ENCODE assay signal across 11 cellular contexts in genomic region chr10:3946234-3947229, GRCh38.
DNase-seq lines count a peak whose midpoint lies in the region; ATAC-seq and TF ChIP-seq lines count a peak whose summit lies in the region.
"Had no signal": no experiment of that assay in that cellular context is flagged by ENCODE, and none has a peak within 500 bp of the region (broad histone marks: within the 10 kb centered on the region; RNA-seq: fewer than 3 reads in every experiment).

No MANE protein-coding gene starts in this region.

- TF ChIP-seq CTCF in stomach (IDR thresholded peaks at IDR 0.05) (no peak), colonic mucosa (IDR thresholded peaks at IDR 0.05) (no peak)

- H3K27me3 Mint-ChIP-seq in activated CD8-positive, alpha-beta memory T cell treated with anti-CD3 and anti-CD28 coated beads, Interleukin-2, amount 10 ng/mL, durations not matched to agents 7 days and 5 days, result no peaks in the 10 kb centered on the region
- H3K27me3 Mint-ChIP-seq in activated CD8-positive, alpha-beta T cell treated with anti-CD3 and anti-CD28 coated beads, Interleukin-2, amount 10 ng/mL, durations not matched to agents 7 days and 5 days (ENCODE audit: low read depth), result no peaks in the 10 kb centered on the region

- H3K27ac ChIP-seq in stomach (peak overlapping the region in 4 of 5 donors; percentile 34 to 58 (median 52)), colonic mucosa (no peak overlapping the region)
- H3K27ac ChIP-seq: SJSA1 had no signal

- peaks cover 18% of the 10 kb centered on the region for H3K36me3 Mint-ChIP-seq in activated CD8-positive, alpha-beta memory T cell treated with anti-CD3 and anti-CD28 coated beads, Interleukin-2, amount 10 ng/mL, durations not matched to agents 7 days and 5 days
- peaks cover 27% of the 10 kb centered on the region for H3K36me3 Mint-ChIP-seq in activated CD8-positive, alpha-beta T cell treated with anti-CD3 and anti-CD28 coated beads, Interleukin-2, amount 10 ng/mL, durations not matched to agents 7 days and 5 days (ENCODE audit: low read depth)
- H3K36me3 Mint-ChIP-seq: stimulated activated naive B cell treated with anti-CD40 and anti-IgM and Interleukin-4, amounts not matched to agents 10 μg/mL and 1 μg/mL and 100 μg/mL, for 72 hours had no signal

- no peaks in the 10 kb centered on the region for H3K27me3 ChIP-seq in stomach
- no peaks in the 10 kb centered on the region for H3K27me3 ChIP-seq in colonic mucosa
- H3K27me3 ChIP-seq: SJSA1 had no signal

- H3K4me1 ChIP-seq in stomach (peaks cover 0 to 18% (median 12%) of the 10 kb centered on the region in 4 donors), colonic mucosa (no peaks in the 10 kb centered on the region)

- POLR2A ChIA-PET in activated CD8-positive, alpha-beta T cell treated with anti-CD3 and anti-CD28 coated beads, Interleukin-2, amount 10 ng/mL, durations not matched to agents 7 days and 5 days (lab: Charles Lee), result interaction anchor here (0.7 to 12.6 kb wide), 13 partner anchors 9 to 182 kb away, joined by 3 to 179 read pairs (median 6); partner anchors contain the start of gene KLF6

- CTCF ChIA-PET in activated CD8-positive, alpha-beta memory T cell treated with anti-CD3 and anti-CD28 coated beads, Interleukin-2, amount 10 ng/mL, durations not matched to agents 7 days and 5 days (lab: Charles Lee), result interaction anchor here (0.9 to 2.7 kb wide), 10 partner anchors 13 to 163 kb away, joined by 3 to 10 read pairs (median 4); partner anchors contain the start of gene KLF6
- CTCF ChIA-PET in activated CD8-positive, alpha-beta T cell treated with anti-CD3 and anti-CD28 coated beads, Interleukin-2, amount 10 ng/mL, durations not matched to agents 7 days and 5 days (lab: Charles Lee), result interaction anchor here (0.9 to 1.2 kb wide), 3 partner anchors 12 to 14 kb away, joined by 3 to 4 read pairs (median 4); no protein-coding TSS in a partner anchor

- peak overlapping the region; percentile 94 for H3K27ac Mint-ChIP-seq in activated CD8-positive, alpha-beta memory T cell treated with anti-CD3 and anti-CD28 coated beads, Interleukin-2, amount 10 ng/mL, durations not matched to agents 7 days and 5 days
- peak overlapping the region; percentile 97 for H3K27ac Mint-ChIP-seq in activated CD8-positive, alpha-beta T cell treated with anti-CD3 and anti-CD28 coated beads, Interleukin-2, amount 10 ng/mL, durations not matched to agents 7 days and 5 days
- H3K27ac Mint-ChIP-seq: stimulated activated naive B cell treated with anti-CD40 and anti-IgM and Interleukin-4, amounts not matched to agents 10 μg/mL and 1 μg/mL and 100 μg/mL, for 72 hours had no signal

- H3K36me3 ChIP-seq in stomach (no peaks in the 10 kb centered on the region), colonic mucosa (no peaks in the 10 kb centered on the region)
- H3K36me3 ChIP-seq: SJSA1 had no signal

- H3K9ac ChIP-seq in colonic mucosa (ENCODE audit: low read depth in 2 of 2, low read length in 2 of 2), result peak overlapping the region in 1 of 2 donors; percentile 1

- DNase-seq in activated CD8-positive, alpha-beta memory T cell treated with anti-CD3 and anti-CD28 coated beads, Interleukin-2, amount 10 ng/mL, durations not matched to agents 7 days and 5 days, result peak; percentile 64
- no peak for DNase-seq in activated CD8-positive, alpha-beta memory T cell treated with anti-CD3 and anti-CD28 coated beads, Interleukin-2, amount 50 U/mL, for 4 hours
- DNase-seq in activated CD8-positive, alpha-beta T cell treated with anti-CD3 and anti-CD28 coated beads, Interleukin-2, amount 10 ng/mL, durations not matched to agents 7 days and 5 days, result peak; percentile 37
- DNase-seq in islet precursor cell, result peak; percentile 68
- no peak for DNase-seq in stomach
- no peak for DNase-seq in colonic mucosa
- DNase-seq in NCI-H2107 treated with DMSO at 0.1 percent for 48 hours (lab: John Stamatoyannopoulos, UW; ENCODE audit: unreplicated experiment), result no peak
- DNase-seq in NCI-H187 (lab: John Stamatoyannopoulos, UW), result no peak
- DNase-seq: kidney; stimulated activated naive B cell treated with anti-CD40 and anti-IgM and Interleukin-4, amounts not matched to agents 10 μg/mL and 1 μg/mL and 100 μg/mL, for 72 hours had no signal

- no peaks in the 10 kb centered on the region for H3K9me3 ChIP-seq in stomach
- no peaks in the 10 kb centered on the region for H3K9me3 ChIP-seq in colonic mucosa
- H3K9me3 ChIP-seq: SJSA1 had no signal

- peak overlapping the region; percentile 81 for H3K4me3 Mint-ChIP-seq in activated CD8-positive, alpha-beta memory T cell treated with anti-CD3 and anti-CD28 coated beads, Interleukin-2, amount 10 ng/mL, durations not matched to agents 7 days and 5 days
- peak overlapping the region; percentile 69 for H3K4me3 Mint-ChIP-seq in activated CD8-positive, alpha-beta T cell treated with anti-CD3 and anti-CD28 coated beads, Interleukin-2, amount 10 ng/mL, durations not matched to agents 7 days and 5 days
- H3K4me3 Mint-ChIP-seq: stimulated activated naive B cell treated with anti-CD40 and anti-IgM and Interleukin-4, amounts not matched to agents 10 μg/mL and 1 μg/mL and 100 μg/mL, for 72 hours had no signal

- TF ChIP-seq EP300 in stomach (IDR thresholded peaks at IDR 0.05), result no peak

- peaks cover 90% of the 10 kb centered on the region for H3K4me1 Mint-ChIP-seq in activated CD8-positive, alpha-beta memory T cell treated with anti-CD3 and anti-CD28 coated beads, Interleukin-2, amount 10 ng/mL, durations not matched to agents 7 days and 5 days
- peaks cover 92% of the 10 kb centered on the region for H3K4me1 Mint-ChIP-seq in activated CD8-positive, alpha-beta T cell treated with anti-CD3 and anti-CD28 coated beads, Interleukin-2, amount 10 ng/mL, durations not matched to agents 7 days and 5 days (ENCODE audit: low read depth)

- no peaks in the 10 kb centered on the region for H3K9me3 Mint-ChIP-seq in activated CD8-positive, alpha-beta memory T cell treated with anti-CD3 and anti-CD28 coated beads, Interleukin-2, amount 10 ng/mL, durations not matched to agents 7 days and 5 days (ENCODE audit: low read depth)
- H3K9me3 Mint-ChIP-seq in activated CD8-positive, alpha-beta T cell treated with anti-CD3 and anti-CD28 coated beads, Interleukin-2, amount 10 ng/mL, durations not matched to agents 7 days and 5 days (ENCODE audit: insufficient read depth), result no peaks in the 10 kb centered on the region
- H3K9me3 Mint-ChIP-seq: stimulated activated naive B cell treated with anti-CD40 and anti-IgM and Interleukin-4, amounts not matched to agents 10 μg/mL and 1 μg/mL and 100 μg/mL, for 72 hours had no signal

- intact Hi-C loops in stomach (cut with DNase I; ENCODE audit: low total_unique reads) (no loop called here), colonic mucosa (cut with DNase I) (no loop called here)

- no peak for TF ChIP-seq POLR2A in stomach (IDR thresholded peaks at IDR 0.05)

- no peak overlapping the region for H3K4me3 ChIP-seq in stomach
- H3K4me3 ChIP-seq in colonic mucosa, result no peak overlapping the region
- H3K4me3 ChIP-seq: SJSA1 had no signal

- WGBS in stomach, 5 donors, result 44 to 53% (median 50%) methylated on average over 9 of the region's 9 CpGs

- peak; percentile 10 for ATAC-seq in activated CD8-positive, alpha-beta memory T cell treated with anti-CD3 and anti-CD28 coated beads, Interleukin-2, amount 10 ng/mL, durations not matched to agents 7 days and 5 days
- ATAC-seq in activated CD8-positive, alpha-beta T cell treated with anti-CD3 and anti-CD28 coated beads, Interleukin-2, amount 10 ng/mL, durations not matched to agents 7 days and 5 days, result peak; percentile 6
- ATAC-seq: stimulated activated naive B cell treated with anti-CD40 and anti-IgM and Interleukin-4, amounts not matched to agents 10 μg/mL and 1 μg/mL and 100 μg/mL, for 72 hours had no signal

Comparison
In these comparisons a context has a peak if more than half of its experiments do, and no peak if none do; other contexts are left out.
1. DNase-seq: peak in activated CD8-positive, alpha-beta memory T cell treated with anti-CD3 and anti-CD28 coated beads, Interleukin-2, amount 10 ng/mL, durations not matched to agents 7 days and 5 days (single experiment), activated CD8-positive, alpha-beta T cell treated with anti-CD3 and anti-CD28 coated beads, Interleukin-2, amount 10 ng/mL, durations not matched to agents 7 days and 5 days (single experiment) and islet precursor cell (single experiment); none in activated CD8-positive, alpha-beta memory T cell treated with anti-CD3 and anti-CD28 coated beads, Interleukin-2, amount 50 U/mL, for 4 hours (single experiment), stomach (single experiment), colonic mucosa (single experiment), NCI-H2107 treated with DMSO at 0.1 percent for 48 hours (single experiment) and NCI-H187 (0 of 2).